1 cellular context compared by ENCODE assay signal in the genomic region with DNA sequence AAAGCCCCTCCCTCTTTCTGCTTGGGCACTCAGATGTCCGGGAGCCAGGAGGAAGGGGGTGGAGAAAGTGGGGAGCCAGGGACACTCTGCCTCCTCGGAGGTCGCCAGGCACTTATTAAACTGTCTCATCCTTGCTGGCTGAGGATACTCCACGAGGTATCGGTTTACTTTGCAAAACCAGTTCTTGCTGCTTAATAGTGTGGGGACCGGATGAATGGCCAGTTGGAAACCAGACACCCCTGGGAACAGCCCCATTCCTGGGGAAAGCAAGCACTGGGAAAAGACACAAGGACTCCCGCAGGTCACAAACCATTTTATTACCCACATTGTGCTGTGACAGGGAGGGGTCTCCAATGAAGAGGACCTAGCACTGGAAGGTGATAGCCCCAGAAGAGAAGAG.
TF ChIP-seq lines count a peak whose summit lies in the region.

No MANE protein-coding gene starts in this region.

TF ChIP-seq in GM12878, 131 proteins besides CTCF, POLR2A, EP300 and RAD21:
- no peak for TF ChIP-seq HCFC1 (IDR thresholded peaks at IDR 0.05; ENCODE audit: low read length)
- no peak for TF ChIP-seq PAX5 (IDR thresholded peaks at IDR 0.05; ENCODE audit: borderline replicate concordance, low read depth, low read length)
- no peak for TF ChIP-seq ZZZ3 (IDR thresholded peaks at IDR 0.05; ENCODE audit: control insufficient read depth, insufficient read length, low read depth)
- no peak for TF ChIP-seq NFXL1 (IDR thresholded peaks at IDR 0.05; ENCODE audit: borderline replicate concordance)
- TF ChIP-seq SMAD5 (IDR thresholded peaks at IDR 0.05; ENCODE audit: low read depth): no peak
TF ChIP-seq in GM12878: peak in this region for 0.
